Comparison of ENCODE assay signal across 14 cellular contexts in the genomic region with DNA sequence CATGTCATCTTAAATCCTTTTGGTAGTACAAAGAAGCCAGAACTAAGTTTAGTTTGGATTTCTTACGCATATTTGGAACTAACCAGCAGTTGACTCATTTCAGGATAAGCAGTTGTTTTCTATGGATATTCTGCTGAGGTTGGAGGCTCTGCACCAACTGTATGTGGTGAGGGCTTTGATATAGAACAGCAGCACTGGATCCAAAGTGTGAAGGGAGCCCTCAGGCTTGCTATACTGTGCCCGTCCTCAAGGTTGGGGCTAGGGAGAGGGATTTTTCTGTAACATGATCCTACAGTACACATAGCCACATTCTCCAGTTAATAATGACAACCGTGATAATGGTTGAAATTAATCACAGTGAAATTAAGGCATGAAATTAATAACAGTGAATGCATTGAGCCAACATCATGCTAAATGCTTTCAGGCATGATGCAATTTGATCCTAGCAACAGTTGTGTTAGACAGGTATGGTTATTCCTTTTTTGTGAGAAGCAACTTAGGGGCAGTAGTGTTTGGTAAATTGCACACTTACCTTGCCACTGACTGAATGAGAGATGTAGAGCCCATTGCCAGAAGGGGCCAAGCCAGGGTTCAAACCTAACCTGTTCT. TPM values are rescaled to one million over a fixed set of nuclear protein-coding genes. Genes with fewer than 3 reads are reported as not detected.
A peak's percentile ranks its signal among the peaks of the same experiment; 100 is the strongest.
DNase-seq lines count a peak whose midpoint lies in the region; ATAC-seq and TF ChIP-seq lines count a peak whose summit lies in the region.
"Had no signal": no experiment of that assay in that cellular context is flagged by ENCODE, and none has a peak within 500 bp of the region (broad histone marks: within the 10 kb centered on the region; RNA-seq: fewer than 3 reads in every experiment).

No MANE protein-coding gene starts in this region.

- no peaks in the 10 kb centered on the region for H3K9me3 ChIP-seq in left ventricle myocardium inferior (replicated peaks)
- no peaks in the 10 kb centered on the region for H3K9me3 ChIP-seq in SK-N-MC (ENCODE audit: low read depth, low read length)

- H3K4me1 ChIP-seq in left ventricle myocardium inferior, result peaks cover 88% of the 10 kb centered on the region

- H3K36me3 ChIP-seq in left ventricle myocardium inferior (no peaks in the 10 kb centered on the region), SK-N-MC (ENCODE audit: insufficient read depth, low read length) (no peaks in the 10 kb centered on the region)

- peaks cover 46% of the 10 kb centered on the region for H3K4me1 Mint-ChIP-seq in mesothelial cell of epicardium

- no peak for DNase-seq in left ventricle myocardium inferior
- DNase-seq in Right ventricle myocardium superior, result no peak
- no peak for DNase-seq in SK-N-MC (ENCODE audit: low read depth, low spot score)
- DNase-seq in mesothelial cell of epicardium (ENCODE audit: low spot score in 2 of 2, unreplicated experiment in 2 of 2), result no peak
- no peak for DNase-seq in DMS153 treated with DMSO at 0.1 percent for 48 hours (lab: John Stamatoyannopoulos, UW; ENCODE audit: unreplicated experiment)
- no peak for DNase-seq in mucosa of gallbladder (ENCODE audit: low spot score)
- no peak for DNase-seq in NCI-H128 (lab: John Stamatoyannopoulos, UW; ENCODE audit: unreplicated experiment)
- no peak for DNase-seq in C1 segment of cervical spinal cord (lab: John Stamatoyannopoulos, UW)
- DNase-seq: activated CD4-positive, alpha-beta T cell treated with anti-CD3 and anti-CD28 coated beads for 36 hours; activated naive CD8-positive, alpha-beta T cell treated with anti-CD3 and anti-CD28 coated beads, Interleukin-2, amount 10 ng/mL, durations not matched to agents 7 days and 5 days; activated T-cell treated with anti-CD3 and anti-CD28 coated beads, Interleukin-2, amount 50 U/mL, for 1 hour; NCI-H1092 treated with DMSO at 0.1 percent for 48 hours; T-helper 17 cell had no signal

- TF ChIP-seq CTCF in left ventricle myocardium inferior (IDR thresholded peaks at IDR 0.05; ENCODE audit: borderline replicate concordance) (no peak), mesothelial cell of epicardium (IDR thresholded peaks at IDR 0.05; ENCODE audit: unreplicated experiment) (no peak)

- H3K9me3 Mint-ChIP-seq in mesothelial cell of epicardium, result peaks cover 4% of the 10 kb centered on the region
- H3K9me3 Mint-ChIP-seq: activated naive CD8-positive, alpha-beta T cell treated with anti-CD3 and anti-CD28 coated beads, Interleukin-2, amount 10 ng/mL, durations not matched to agents 7 days and 5 days had no signal

- no peak for ATAC-seq in Right ventricle myocardium superior (ENCODE audit: poor library complexity)
- ATAC-seq: activated CD4-positive, alpha-beta T cell treated with anti-CD3 and anti-CD28 coated beads for 36 hours; T-helper 17 cell had no signal

- peak overlapping the region; percentile 5 for H3K9ac ChIP-seq in SK-N-MC (ENCODE audit: insufficient read length)

- H3K27me3 Mint-ChIP-seq in mesothelial cell of epicardium (ENCODE audit: low read depth), result no peaks in the 10 kb centered on the region
- H3K27me3 Mint-ChIP-seq: activated CD4-positive, alpha-beta T cell treated with anti-CD3 and anti-CD28 coated beads for 36 hours; activated naive CD8-positive, alpha-beta T cell treated with anti-CD3 and anti-CD28 coated beads, Interleukin-2, amount 10 ng/mL, durations not matched to agents 7 days and 5 days; T-helper 17 cell had no signal

- no peaks in the 10 kb centered on the region for H3K27me3 ChIP-seq in left ventricle myocardium inferior (ENCODE audit: low read depth)

- intact Hi-C loops in left ventricle myocardium inferior (cut with micrococcal nuclease) (no loop called here), Right ventricle myocardium superior (cut with DNase I) (no loop called here)

- no peak overlapping the region for H3K4me3 Mint-ChIP-seq in mesothelial cell of epicardium
- H3K4me3 Mint-ChIP-seq: activated CD4-positive, alpha-beta T cell treated with anti-CD3 and anti-CD28 coated beads for 36 hours; activated naive CD8-positive, alpha-beta T cell treated with anti-CD3 and anti-CD28 coated beads, Interleukin-2, amount 10 ng/mL, durations not matched to agents 7 days and 5 days; T-helper 17 cell had no signal

- no peaks in the 10 kb centered on the region for H3K36me3 Mint-ChIP-seq in mesothelial cell of epicardium

- no peak overlapping the region for H3K4me3 ChIP-seq in left ventricle myocardium inferior
- H3K4me3 ChIP-seq in SK-N-MC, result no peak overlapping the region
- H3K4me3 ChIP-seq: skin epidermis had no signal

- H3K27ac ChIP-seq in left ventricle myocardium inferior (replicated peaks) (peak overlapping the region; percentile 83), SK-N-MC (peak overlapping the region; percentile 33; the same call in 1 of the 2 replicates)

- peak overlapping the region; percentile 56 for H3K27ac Mint-ChIP-seq in mesothelial cell of epicardium
- H3K27ac Mint-ChIP-seq: activated CD4-positive, alpha-beta T cell treated with anti-CD3 and anti-CD28 coated beads for 36 hours; activated naive CD8-positive, alpha-beta T cell treated with anti-CD3 and anti-CD28 coated beads, Interleukin-2, amount 10 ng/mL, durations not matched to agents 7 days and 5 days; T-helper 17 cell had no signal

RNA-seq across cellular contexts. Expression of gene ARHGAP26, which starts 36.7 kb away (rescaled TPM):
- total RNA-seq in left ventricle myocardium inferior, result 35.7 TPM
- total RNA-seq in Right ventricle myocardium superior, result 32.5 TPM
- total RNA-seq in mesothelial cell of epicardium, result 8.9 to 9.6 TPM (median 9.4 TPM) in 3 replicates
- 60.3 TPM for total RNA-seq in mucosa of gallbladder
